8 cellular contexts compared by ENCODE assay signal in genomic region chr4:15805583-15806517, GRCh38. TPM values are rescaled to one million over a fixed set of nuclear protein-coding genes. Genes with fewer than 3 reads are reported as not detected.
A peak's percentile ranks its signal among the peaks of the same experiment; 100 is the strongest.
DNase-seq lines count a peak whose midpoint lies in the region; ATAC-seq, FAIRE-seq and TF ChIP-seq lines count a peak whose summit lies in the region.

No MANE protein-coding gene starts in this region.

- H3K9me3 ChIP-seq in CD8-positive, alpha-beta T cell (ENCODE audit: low read length): no peaks in the 10 kb centered on the region
- H3K9me3 ChIP-seq in pancreas: no peaks in the 10 kb centered on the region

- H3K27ac Mint-ChIP-seq in CD8-positive, alpha-beta T cell: no peak overlapping the region
- no peak overlapping the region for H3K27ac Mint-ChIP-seq in activated CD4-positive, alpha-beta memory T cell treated with anti-CD3 and anti-CD28 coated beads, Interleukin-2, amount 10 ng/mL, durations not matched to agents 7 days and 5 days

- WGBS in pancreas, 2 donors: 26 to 45% methylated on average over 5 of the region's 5 CpGs

- peak; percentile 82 for TF ChIP-seq CTCF in CD8-positive, alpha-beta T cell (IDR thresholded peaks at IDR 0.05)
- TF ChIP-seq CTCF in foreskin keratinocyte (conservative IDR thresholded peaks at IDR 0.05) (peak; percentile 93), pancreas (IDR thresholded peaks at IDR 0.05) (peak; percentile 35 to 67 (median 56))

- H3K4me1 Mint-ChIP-seq in CD8-positive, alpha-beta T cell (ENCODE audit: low read depth): peaks cover 15% of the 10 kb centered on the region
- H3K4me1 Mint-ChIP-seq in activated CD4-positive, alpha-beta memory T cell treated with anti-CD3 and anti-CD28 coated beads, Interleukin-2, amount 10 ng/mL, durations not matched to agents 7 days and 5 days: peaks cover 52% of the 10 kb centered on the region

- H3K27ac ChIP-seq in CD8-positive, alpha-beta T cell (ENCODE audit: low read depth, low read length): no peak overlapping the region
- H3K27ac ChIP-seq in foreskin keratinocyte: no peak overlapping the region
- no peak overlapping the region for H3K27ac ChIP-seq in pancreas

- H3K36me3 Mint-ChIP-seq in CD8-positive, alpha-beta T cell: no peaks in the 10 kb centered on the region
- peaks cover 30% of the 10 kb centered on the region for H3K36me3 Mint-ChIP-seq in activated CD4-positive, alpha-beta memory T cell treated with anti-CD3 and anti-CD28 coated beads, Interleukin-2, amount 10 ng/mL, durations not matched to agents 7 days and 5 days (ENCODE audit: low read depth)

- FAIRE-seq in pancreas (lab: Jason Lieb, UNC): peak; percentile 65

- ATAC-seq in CD8-positive, alpha-beta T cell: peak; percentile 82
- ATAC-seq in GM18858 (IDR thresholded peaks at IDR 0.05; ENCODE audit: unreplicated experiment) (peak; percentile 43), HG03175 (IDR thresholded peaks at IDR 0.05; ENCODE audit: unreplicated experiment) (peak; percentile 39), foreskin keratinocyte (peak; percentile 78), pancreas (peak in 3 of 4 donors; percentile 72 to 84 (median 80))

- no peak overlapping the region for H3K4me3 Mint-ChIP-seq in CD8-positive, alpha-beta T cell
- H3K4me3 Mint-ChIP-seq in activated CD4-positive, alpha-beta memory T cell treated with anti-CD3 and anti-CD28 coated beads, Interleukin-2, amount 10 ng/mL, durations not matched to agents 7 days and 5 days: no peak overlapping the region

- POLR2A ChIA-PET in CD8-positive, alpha-beta T cell (lab: Charles Lee): interaction anchor here (0.7 to 1.2 kb wide), 2 partner anchors 40 to 81 kb away, joined by 3 to 5 read pairs; no protein-coding TSS in a partner anchor
- POLR2A ChIA-PET in activated CD4-positive, alpha-beta memory T cell treated with anti-CD3 and anti-CD28 coated beads, Interleukin-2, amount 10 ng/mL, durations not matched to agents 7 days and 5 days (lab: Charles Lee): interaction anchor here (1.2 kb wide), 1 partner anchor 24 kb away, joined by 5 read pairs; no protein-coding TSS in a partner anchor

- no peak overlapping the region for H3K4me3 ChIP-seq in CD8-positive, alpha-beta T cell (ENCODE audit: low read depth, low read length)
- H3K4me3 ChIP-seq in pancreas: no peak overlapping the region

- peak in 5 of 7 experiments; percentile 9 to 46 (median 32) for DNase-seq in CD8-positive, alpha-beta T cell
- DNase-seq in NCI-H524 (lab: John Stamatoyannopoulos, UW) (peak; percentile 84 to 89), foreskin keratinocyte (peak in 1 of 2 donors; percentile 58), pancreas (peak in 1 of 6 donors; percentile 33), middle frontal gyrus (ENCODE audit: extremely low spot score, low spot score) (no peak)
- DNase-seq in activated CD4-positive, alpha-beta memory T cell treated with anti-CD3 and anti-CD28 coated beads, Interleukin-2, amount 10 ng/mL, durations not matched to agents 7 days and 5 days: peak; percentile 35

- no peaks in the 10 kb centered on the region for H3K9me3 Mint-ChIP-seq in CD8-positive, alpha-beta T cell
- no peaks in the 10 kb centered on the region for H3K9me3 Mint-ChIP-seq in activated CD4-positive, alpha-beta memory T cell treated with anti-CD3 and anti-CD28 coated beads, Interleukin-2, amount 10 ng/mL, durations not matched to agents 7 days and 5 days

- no peaks in the 10 kb centered on the region for H3K27me3 ChIP-seq in CD8-positive, alpha-beta T cell (ENCODE audit: insufficient read depth, low read length)
- H3K27me3 ChIP-seq in foreskin keratinocyte: peaks cover 15% of the 10 kb centered on the region
- no peaks in the 10 kb centered on the region for H3K27me3 ChIP-seq in pancreas

- no peaks in the 10 kb centered on the region for H3K4me1 ChIP-seq in CD8-positive, alpha-beta T cell (ENCODE audit: insufficient read depth, low read length)
- no peaks in the 10 kb centered on the region for H3K4me1 ChIP-seq in foreskin keratinocyte
- H3K4me1 ChIP-seq in pancreas: no peaks in the 10 kb centered on the region

- H3K36me3 ChIP-seq in CD8-positive, alpha-beta T cell (ENCODE audit: insufficient read depth, low read length): no peaks in the 10 kb centered on the region
- H3K36me3 ChIP-seq in pancreas: no peaks in the 10 kb centered on the region

- no peaks in the 10 kb centered on the region for H3K27me3 Mint-ChIP-seq in CD8-positive, alpha-beta T cell (ENCODE audit: low read depth)
- H3K27me3 Mint-ChIP-seq in activated CD4-positive, alpha-beta memory T cell treated with anti-CD3 and anti-CD28 coated beads, Interleukin-2, amount 10 ng/mL, durations not matched to agents 7 days and 5 days: no peaks in the 10 kb centered on the region

- CTCF ChIA-PET in CD8-positive, alpha-beta T cell (lab: Charles Lee): interaction anchor here (0.6 to 5.2 kb wide), 59 partner anchors 8 to 1273 kb away, joined by 3 to 31 read pairs (median 5); partner anchors contain the start of gene FGFBP2
- CTCF ChIA-PET in activated CD4-positive, alpha-beta memory T cell treated with anti-CD3 and anti-CD28 coated beads, Interleukin-2, amount 10 ng/mL, durations not matched to agents 7 days and 5 days (lab: Charles Lee): interaction anchor here (0.7 to 3.2 kb wide), 30 partner anchors 13 to 459 kb away, joined by 3 to 21 read pairs (median 4); no protein-coding TSS in a partner anchor

- intact Hi-C loops in CD8-positive, alpha-beta T cell (cut with DNase I, micrococcal nuclease): loop anchor here (1.0 to 10.0 kb wide), 7 partner anchors 51 to 459 kb away; no protein-coding TSS in a partner anchor
- intact Hi-C loops in pancreas (cut with DNase I): no loop called here

RNA-seq across cellular contexts. Expression of gene CD38, which starts 27.7 kb away (rescaled TPM):
- total RNA-seq in CD8-positive, alpha-beta T cell: 1 to 10 TPM; 3.5 to 6.2 TPM
- 100 to 1,000 TPM; 128 TPM for total RNA-seq in activated CD4-positive, alpha-beta memory T cell treated with anti-CD3 and anti-CD28 coated beads, Interleukin-2, amount 10 ng/mL, durations not matched to agents 7 days and 5 days
- total RNA-seq in foreskin keratinocyte: not detected in 2 replicates
- polyA plus RNA-seq in foreskin keratinocyte: 0.07 TPM in 1 of 2 replicates, not detected in the other
- 1 to 10 TPM in 1 of 6 donors, under 1 TPM in 5; 0.12 to 1.6 (median 0.44) TPM for total RNA-seq in pancreas
- polyA plus RNA-seq in pancreas: under 1 TPM; 0.23 to 0.56 TPM

Comparison
In these comparisons a context has a peak if more than half of its experiments do, and no peak if none do; other contexts are left out.
1. RNA of gene CD38, which starts 27.7 kb away (total RNA-seq): 128 TPM in activated CD4-positive, alpha-beta memory T cell treated with anti-CD3 and anti-CD28 coated beads, Interleukin-2, amount 10 ng/mL, durations not matched to agents 7 days and 5 days; 3.5 to 6.2 TPM in CD8-positive, alpha-beta T cell, 0.12 to 1.6 TPM in pancreas and not detected in foreskin keratinocyte; every median in the first group is over 10 times any median in the second.
2. intact Hi-C loops: an anchor here in CD8-positive, alpha-beta T cell (1.0 to 10.0 kb wide); none called in pancreas.
3. Peak in every context shown above with its lines, with median percentiles within 50 percentile points of each other: ATAC-seq and CTCF ChIP-seq.